In the genomic region with DNA sequence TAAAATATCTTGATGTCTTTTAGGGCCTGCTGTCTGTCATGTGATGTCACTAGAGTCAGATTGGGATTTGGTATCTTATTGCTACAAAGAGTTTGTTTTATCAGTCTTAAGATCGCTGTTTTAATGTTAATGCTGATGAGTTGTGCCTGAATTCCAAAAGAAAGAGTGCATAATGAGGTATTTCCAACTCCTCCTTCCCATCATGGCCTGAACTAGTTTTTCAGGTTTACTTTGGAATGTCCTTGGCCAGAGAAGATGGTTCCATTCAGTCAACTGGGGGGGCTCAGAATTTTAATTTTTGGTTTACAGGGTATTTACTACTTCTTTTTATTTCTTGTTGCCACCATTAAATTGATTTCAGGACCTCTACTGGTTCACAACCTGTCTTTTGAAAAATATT, we compare ENCODE assay signal across 22 cellular contexts.
DNase-seq lines count a peak whose midpoint lies in the region; ATAC-seq and TF ChIP-seq lines count a peak whose summit lies in the region.
"Had no signal": no experiment of that assay in that cellular context is flagged by ENCODE, and none has a peak within 500 bp of the region (broad histone marks: within the 10 kb centered on the region; RNA-seq: fewer than 3 reads in every experiment).

No MANE protein-coding gene starts in this region.

- H3K27me3 ChIP-seq in GM23338 (ENCODE audit: insufficient read depth) (no peaks in the 10 kb centered on the region), endodermal cell (ENCODE audit: control insufficient read depth, insufficient read depth, low read length, poor library complexity, severe bottlenecking) (no peaks in the 10 kb centered on the region), mesendoderm (ENCODE audit: insufficient read depth, low read length, poor library complexity) (no peaks in the 10 kb centered on the region)
- H3K27me3 ChIP-seq: BE2C; BLaER1 treated with 17β-estradiol and CSF1 and Interleukin-3, amounts not matched to agents 10 nM and 100 nM had no signal

- no peak overlapping the region for H2BK120ac ChIP-seq in mesendoderm (ENCODE audit: low read depth, low read length)

- no peak overlapping the region for H3K18ac ChIP-seq in mesendoderm (ENCODE audit: low read length)

- no peak overlapping the region for H3K4ac ChIP-seq in mesendoderm (ENCODE audit: low read depth, low read length)

- H3K27me3 Mint-ChIP-seq in GM23338 (ENCODE audit: insufficient read depth, low read depth, poor library complexity): no peaks in the 10 kb centered on the region
- H3K27me3 Mint-ChIP-seq in endodermal cell (ENCODE audit: insufficient read depth): no peaks in the 10 kb centered on the region
- H3K27me3 Mint-ChIP-seq: CD4-positive, alpha-beta T cell; CD8-positive, alpha-beta memory T cell had no signal

- no peak overlapping the region for H4K5ac ChIP-seq in mesendoderm (ENCODE audit: low read length)

- peak; percentile 54 for DNase-seq in GM23338 (ENCODE audit: low spot score)
- no peak for DNase-seq in endodermal cell
- DNase-seq in mesendoderm: peak; percentile 76
- DNase-seq in RWPE1 (ENCODE audit: low spot score): no peak
- no peak for DNase-seq in substantia nigra (lab: John Stamatoyannopoulos, UW)
- DNase-seq in T-helper 9 cell: no peak
- DNase-seq: 8988T; ACHN; AML-193; BE2C; CD4-positive, alpha-beta T cell; CD8-positive, alpha-beta memory T cell; DMS 273 treated with DMSO at 0.1 percent for 48 hours; DMS79; EL; GF-D8; GOT3; H7; HCEC 1CT had no signal

- H3K27ac Mint-ChIP-seq in GM23338: peak overlapping the region; percentile 73
- H3K27ac Mint-ChIP-seq in endodermal cell: peak overlapping the region; percentile 46
- H3K27ac Mint-ChIP-seq: CD14-positive monocyte; CD4-positive, alpha-beta T cell; CD8-positive, alpha-beta memory T cell had no signal

- H3K23ac ChIP-seq in mesendoderm (ENCODE audit: low read length): no peak overlapping the region

- CTCF ChIA-PET in RWPE1 (lab: Yijun Ruan, JAX): no interaction called here

- no peak overlapping the region for H3K56ac ChIP-seq in mesendoderm (ENCODE audit: low read length)

- H3K36me3 ChIP-seq in GM23338 (ENCODE audit: insufficient read depth): peaks cover 4% of the 10 kb centered on the region; the same call in 1 of the 2 replicates
- H3K36me3 ChIP-seq in endodermal cell (ENCODE audit: control insufficient read depth, insufficient read depth, low read length): no peaks in the 10 kb centered on the region
- H3K36me3 ChIP-seq in mesendoderm (ENCODE audit: control insufficient read depth, insufficient read depth, low read length): no peaks in the 10 kb centered on the region
- H3K36me3 ChIP-seq: BE2C; BLaER1 treated with 17β-estradiol and CSF1 and Interleukin-3, amounts not matched to agents 10 nM and 100 nM had no signal

- ATAC-seq in GM23338: no peak
- ATAC-seq: A549 had no signal

- peaks cover 4% of the 10 kb centered on the region; the same call in 2 of the 3 replicates for H3K36me3 Mint-ChIP-seq in GM23338 (ENCODE audit: low read depth)
- peaks cover 8% of the 10 kb centered on the region for H3K36me3 Mint-ChIP-seq in endodermal cell (ENCODE audit: low read depth)
- H3K36me3 Mint-ChIP-seq: CD14-positive monocyte; CD8-positive, alpha-beta memory T cell had no signal

- H3K9me3 Mint-ChIP-seq in GM23338 (peaks cover 9% of the 10 kb centered on the region), endodermal cell (peaks cover 31% of the 10 kb centered on the region)

- no peak overlapping the region for H3K4me3 ChIP-seq in GM23338
- H3K4me3 ChIP-seq in endodermal cell (ENCODE audit: low read length): no peak overlapping the region
- H3K4me3 ChIP-seq in mesendoderm (ENCODE audit: low read length): no peak overlapping the region
- H3K4me3 ChIP-seq: A549; BLaER1 treated with 17β-estradiol and CSF1 and Interleukin-3, amounts not matched to agents 10 nM and 100 nM had no signal

- peaks cover 6% of the 10 kb centered on the region; the same call in 1 of the 2 replicates for H3K4me1 ChIP-seq in GM23338 (ENCODE audit: insufficient read depth)
- H3K4me1 ChIP-seq in endodermal cell (ENCODE audit: control insufficient read depth, insufficient read depth, low read length): no peaks in the 10 kb centered on the region
- no peaks in the 10 kb centered on the region for H3K4me1 ChIP-seq in mesendoderm (ENCODE audit: control insufficient read depth, low read depth, low read length)
- H3K4me1 ChIP-seq: A549, BE2C had no signal

- no peaks in the 10 kb centered on the region for H3F3A ChIP-seq in GM23338 (replicated peaks; ENCODE audit: low read depth)

- H3K27ac ChIP-seq in GM23338 (ENCODE audit: low read depth) (no peak overlapping the region), endodermal cell (ENCODE audit: low read depth, low read length) (no peak overlapping the region), mesendoderm (ENCODE audit: low read depth, low read length) (no peak overlapping the region), RWPE1 (no peak overlapping the region), substantia nigra (ENCODE audit: low read depth, low read length, poor library complexity, severe bottlenecking) (no peak overlapping the region)
- H3K27ac ChIP-seq: A549; BLaER1 treated with 17β-estradiol and CSF1 and Interleukin-3, amounts not matched to agents 10 nM and 100 nM had no signal

- H2AFZ ChIP-seq in GM23338: no peak overlapping the region

- H3K4me3 Mint-ChIP-seq in GM23338: no peak overlapping the region; the same call in 2 of the 3 replicates
- no peak overlapping the region for H3K4me3 Mint-ChIP-seq in endodermal cell
- H3K4me3 Mint-ChIP-seq: CD14-positive monocyte; CD4-positive, alpha-beta T cell; CD8-positive, alpha-beta memory T cell had no signal

- H2AK5ac ChIP-seq in mesendoderm (ENCODE audit: low read length): no peak overlapping the region

- H4K20me1 ChIP-seq in GM23338 (replicated peaks; ENCODE audit: insufficient read depth): no peaks in the 10 kb centered on the region
- H4K20me1 ChIP-seq: BLaER1 treated with 17β-estradiol and CSF1 and Interleukin-3, amounts not matched to agents 10 nM and 100 nM had no signal

- no peak overlapping the region for H2BK5ac ChIP-seq in mesendoderm (ENCODE audit: low read length)

- H3K9me2 ChIP-seq in GM23338 (ENCODE audit: insufficient read depth): peaks cover 17% of the 10 kb centered on the region

- no peaks in the 10 kb centered on the region for H3K79me1 ChIP-seq in mesendoderm (ENCODE audit: low read length)

- no peaks in the 10 kb centered on the region for H3K79me2 ChIP-seq in GM23338 (replicated peaks; ENCODE audit: insufficient read depth)
- no peaks in the 10 kb centered on the region for H3K79me2 ChIP-seq in mesendoderm (ENCODE audit: control insufficient read depth, insufficient read depth, low read length)

- no peak overlapping the region for H3K9ac ChIP-seq in endodermal cell (ENCODE audit: extremely low read depth, low read length, poor library complexity, severe bottlenecking)
- no peak overlapping the region for H3K9ac ChIP-seq in mesendoderm (ENCODE audit: low read length)
- H3K9ac ChIP-seq: BLaER1 treated with 17β-estradiol and CSF1 and Interleukin-3, amounts not matched to agents 10 nM and 100 nM had no signal

- 83 to 95% methylated on average over 1 of the region's 1 CpG for WGBS in endodermal cell (ENCODE audit: insufficient coverage in 1 of 2, insufficient read length in 1 of 2), 2 experiments
- WGBS in mesendoderm (ENCODE audit: extremely low coverage, insufficient coverage, low lambda C conversion rate): no CpG with 5 or more reads among the region's 1 CpG

- peaks cover 35% of the 10 kb centered on the region for H3K9me3 ChIP-seq in endodermal cell (ENCODE audit: control insufficient read depth, low read length)
- H3K9me3 ChIP-seq: A549, BE2C had no signal

- peak overlapping the region; percentile 44; the same call in 1 of the 2 replicates for H3K4me2 ChIP-seq in GM23338
- H3K4me2 ChIP-seq in mesendoderm (ENCODE audit: low read length): no peak overlapping the region
- H3K4me2 ChIP-seq: A549; BLaER1 treated with 17β-estradiol and CSF1 and Interleukin-3, amounts not matched to agents 10 nM and 100 nM had no signal

- no peak overlapping the region for H2BK15ac ChIP-seq in mesendoderm (replicated peaks; ENCODE audit: low read depth)

- H4K8ac ChIP-seq in mesendoderm (ENCODE audit: low read depth, low read length): no peak overlapping the region

- POLR2A ChIA-PET in RWPE1 (lab: Yijun Ruan, JAX; ENCODE audit: low non-redundant PET): no interaction called here

- H3K4me1 Mint-ChIP-seq in GM23338 (peaks cover 17% of the 10 kb centered on the region), endodermal cell (peaks cover 3% of the 10 kb centered on the region)
- H3K4me1 Mint-ChIP-seq: CD14-positive monocyte; CD8-positive, alpha-beta memory T cell had no signal

- TF ChIP-seq CTCF in GM23338 (conservative IDR thresholded peaks at IDR 0.05; ENCODE audit: low read depth in 2 of 2) (no peak), endodermal cell (conservative IDR thresholded peaks at IDR 0.05) (no peak), RWPE1 (conservative IDR thresholded peaks at IDR 0.05; ENCODE audit: low read depth) (no peak)

TF ChIP-seq in GM23338, 12 proteins besides CTCF, POLR2A, EP300 and RAD21 (continues in another document):
- TF ChIP-seq, protein P1, sequence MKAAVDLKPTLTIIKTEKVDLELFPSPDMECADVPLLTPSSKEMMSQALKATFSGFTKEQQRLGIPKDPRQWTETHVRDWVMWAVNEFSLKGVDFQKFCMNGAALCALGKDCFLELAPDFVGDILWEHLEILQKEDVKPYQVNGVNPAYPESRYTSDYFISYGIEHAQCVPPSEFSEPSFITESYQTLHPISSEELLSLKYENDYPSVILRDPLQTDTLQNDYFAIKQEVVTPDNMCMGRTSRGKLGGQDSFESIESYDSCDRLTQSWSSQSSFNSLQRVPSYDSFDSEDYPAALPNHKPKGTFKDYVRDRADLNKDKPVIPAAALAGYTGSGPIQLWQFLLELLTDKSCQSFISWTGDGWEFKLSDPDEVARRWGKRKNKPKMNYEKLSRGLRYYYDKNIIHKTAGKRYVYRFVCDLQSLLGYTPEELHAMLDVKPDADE (IDR thresholded peaks at IDR 0.05): no peak

Comparison
In these comparisons a context has a peak if more than half of its experiments do, and no peak if none do; other contexts are left out.
1. DNase-seq: peak in GM23338 (single experiment) and mesendoderm (single experiment); none in endodermal cell (single experiment), RWPE1 (single experiment), substantia nigra (0 of 49) and T-helper 9 cell (single experiment).